Comparison of ENCODE assay signal across 26 cellular contexts in genomic region chr6:151306269-151306783, GRCh38.
DNase-seq lines count a peak whose midpoint lies in the region; ATAC-seq and TF ChIP-seq lines count a peak whose summit lies in the region.
"Had no signal": no experiment of that assay in that cellular context is flagged by ENCODE, and none has a peak within 500 bp of the region (broad histone marks: within the 10 kb centered on the region; RNA-seq: fewer than 3 reads in every experiment).

No MANE protein-coding gene starts in this region.

- H2AFZ ChIP-seq in GM23338: no peak overlapping the region
- H2AFZ ChIP-seq: PC-9 had no signal

- H3K27ac Mint-ChIP-seq in GM23338 (no peak overlapping the region), WTC11 (peak overlapping the region; percentile 30; the same call in 1 of the 2 replicates), nephron progenitor cell (peak overlapping the region; percentile 14)
- no peak overlapping the region for H3K27ac Mint-ChIP-seq in activated T-helper 17 cell treated with anti-CD3 and anti-CD28 coated beads, Interleukin-2, amount 50 U/mL, for 72 hours
- H3K27ac Mint-ChIP-seq: CD4-positive, alpha-beta T cell; HFFc6; T-cell had no signal

- H3K36me3 Mint-ChIP-seq in GM23338 (ENCODE audit: low read depth) (peaks cover 3% of the 10 kb centered on the region; the same call in 1 of the 3 replicates), WTC11 (no peaks in the 10 kb centered on the region), nephron progenitor cell (ENCODE audit: low read depth) (peaks cover 59% of the 10 kb centered on the region)
- no peaks in the 10 kb centered on the region for H3K36me3 Mint-ChIP-seq in activated T-helper 17 cell treated with anti-CD3 and anti-CD28 coated beads, Interleukin-2, amount 50 U/mL, for 72 hours (ENCODE audit: low read depth)
- H3K36me3 Mint-ChIP-seq: T-cell had no signal

- no peak overlapping the region for H3K4me2 ChIP-seq in GM23338
- H3K4me2 ChIP-seq: KMS-11, PC-9 had no signal

- H3K4me1 Mint-ChIP-seq in GM23338 (peaks cover 25% of the 10 kb centered on the region), WTC11 (peaks cover 25% of the 10 kb centered on the region), nephron progenitor cell (peaks cover 45% of the 10 kb centered on the region)
- no peaks in the 10 kb centered on the region for H3K4me1 Mint-ChIP-seq in activated T-helper 17 cell treated with anti-CD3 and anti-CD28 coated beads, Interleukin-2, amount 50 U/mL, for 72 hours
- H3K4me1 Mint-ChIP-seq: T-cell had no signal

- no peak overlapping the region for H3K27ac ChIP-seq in GM23338 (ENCODE audit: low read depth)
- H3K27ac ChIP-seq in uterus: no peak overlapping the region
- H3K27ac ChIP-seq: BLaER1 treated with 17β-estradiol and CSF1 and Interleukin-3, amounts not matched to agents 10 nM and 100 nM; KMS-11; PC-9; SJSA1 had no signal

- H3K36me3 ChIP-seq in GM23338 (ENCODE audit: insufficient read depth): no peaks in the 10 kb centered on the region
- no peaks in the 10 kb centered on the region for H3K36me3 ChIP-seq in uterus
- H3K36me3 ChIP-seq: SJSA1 had no signal

- peaks cover 5% of the 10 kb centered on the region for H4K20me1 ChIP-seq in GM23338 (replicated peaks; ENCODE audit: insufficient read depth)

- H3K4me3 ChIP-seq in GM23338 (no peak overlapping the region), uterus (no peak overlapping the region)
- H3K4me3 ChIP-seq: BLaER1 treated with 17β-estradiol and CSF1 and Interleukin-3, amounts not matched to agents 10 nM and 100 nM; GM12878; HAP-1; PC-9; SJSA1 had no signal

- POLR2A ChIA-PET in WTC11 (lab: Charles Lee): no interaction called here

- no peaks in the 10 kb centered on the region for H3K9me3 ChIP-seq in uterus
- H3K9me3 ChIP-seq: HAP-1, SJSA1 had no signal

- H3K27me3 Mint-ChIP-seq in GM23338 (ENCODE audit: insufficient read depth, low read depth, poor library complexity) (peaks cover 5% of the 10 kb centered on the region), WTC11 (ENCODE audit: low read depth) (no peaks in the 10 kb centered on the region), nephron progenitor cell (ENCODE audit: low read depth, poor library complexity) (peaks cover 4% of the 10 kb centered on the region)
- H3K27me3 Mint-ChIP-seq in activated T-helper 17 cell treated with anti-CD3 and anti-CD28 coated beads, Interleukin-2, amount 50 U/mL, for 72 hours: no peaks in the 10 kb centered on the region

- H3K9me2 ChIP-seq in GM23338 (ENCODE audit: insufficient read depth): no peaks in the 10 kb centered on the region

- CTCF ChIA-PET in WTC11 (lab: Charles Lee): interaction anchor here (0.6 to 1.9 kb wide), 2 partner anchors 18 to 31 kb away, joined by 3 to 8 read pairs; no protein-coding TSS in a partner anchor

- H3K27me3 ChIP-seq in GM23338 (ENCODE audit: insufficient read depth) (no peaks in the 10 kb centered on the region), uterus (no peaks in the 10 kb centered on the region)
- H3K27me3 ChIP-seq: BLaER1 treated with 17β-estradiol and CSF1 and Interleukin-3, amounts not matched to agents 10 nM and 100 nM; SJSA1 had no signal

- no peaks in the 10 kb centered on the region for H3F3A ChIP-seq in GM23338 (replicated peaks; ENCODE audit: low read depth)

- peak; percentile 35; the same call in 1 of the 3 replicates for ATAC-seq in GM23338
- ATAC-seq in WTC11: no peak
- ATAC-seq in activated T-helper 17 cell treated with anti-CD3 and anti-CD28 coated beads, Interleukin-2, amount 50 U/mL, for 72 hours (replicated peaks): no peak
- ATAC-seq: GM12878, T-cell had no signal

- H3K9me3 Mint-ChIP-seq in GM23338 (no peaks in the 10 kb centered on the region), WTC11 (no peaks in the 10 kb centered on the region), nephron progenitor cell (no peaks in the 10 kb centered on the region)
- no peaks in the 10 kb centered on the region for H3K9me3 Mint-ChIP-seq in activated T-helper 17 cell treated with anti-CD3 and anti-CD28 coated beads, Interleukin-2, amount 50 U/mL, for 72 hours
- H3K9me3 Mint-ChIP-seq: CD4-positive, alpha-beta T cell; HFFc6; T-cell had no signal

- intact Hi-C loops in uterus (cut with DNase I; ENCODE audit: low total_unique reads): no loop called here

- H3K4me3 Mint-ChIP-seq in GM23338 (no peak overlapping the region), WTC11 (no peak overlapping the region), nephron progenitor cell (no peak overlapping the region)
- H3K4me3 Mint-ChIP-seq in activated T-helper 17 cell treated with anti-CD3 and anti-CD28 coated beads, Interleukin-2, amount 50 U/mL, for 72 hours: no peak overlapping the region
- H3K4me3 Mint-ChIP-seq: CD4-positive, alpha-beta T cell; HFFc6; T-cell had no signal

- DNase-seq in NCI-H510A treated with DMSO at 0.1 percent for 48 hours (lab: John Stamatoyannopoulos, UW) (peak; percentile 37), NCI-H510A (lab: John Stamatoyannopoulos, UW) (no peak), GM23338 (ENCODE audit: low spot score) (no peak), WTC11 (ENCODE audit: low spot score) (no peak), nephron progenitor cell (no peak), uterus (no peak)
- DNase-seq: AML-193; CD4-positive, alpha-beta T cell; EL; GDM1; GOT3; HFFc6; MM.1S; NCI-H187 treated with DMSO at 0.1 percent for 48 hours; NCI-H2227 treated with DMSO at 0.1 percent for 48 hours; NCI-H524; NK-92 treated with Interleukin-12 subunit alpha and Interleukin-12 subunit beta, amount 100 ng/mL, for 24 hours; PC-9; Right ventricle myocardium superior; T-cell had no signal

- no peak for TF ChIP-seq CTCF in GM23338 (conservative IDR thresholded peaks at IDR 0.05; ENCODE audit: low read depth in 2 of 2)
- no peak for TF ChIP-seq CTCF in WTC11 (IDR thresholded peaks at IDR 0.05)
- TF ChIP-seq CTCF in nephron progenitor cell (IDR thresholded peaks at IDR 0.05): no peak
- TF ChIP-seq CTCF in uterus (IDR thresholded peaks at IDR 0.05): no peak

- H3K4me1 ChIP-seq in GM23338 (ENCODE audit: insufficient read depth) (no peaks in the 10 kb centered on the region), uterus (peaks cover 0 to under 1% of the 10 kb centered on the region in 2 donors)
- H3K4me1 ChIP-seq: HAP-1, SJSA1 had no signal

- TF ChIP-seq POLR2A in uterus (IDR thresholded peaks at IDR 0.05): no peak

- peaks cover 21% of the 10 kb centered on the region for H3K79me2 ChIP-seq in GM23338 (replicated peaks; ENCODE audit: insufficient read depth)

TF ChIP-seq in GM23338, 12 proteins besides CTCF, POLR2A, EP300 and RAD21 (continues in another document):
- TF ChIP-seq ZNF331 (CRISPR knock-in tag; IDR thresholded peaks at IDR 0.05; ENCODE audit: low read depth) (no peak), ZNF114 (CRISPR knock-in tag; IDR thresholded peaks at IDR 0.05) (no peak), EZH2 (IDR thresholded peaks at IDR 0.05; ENCODE audit: low read depth, unreplicated experiment) (no peak)
- TF ChIP-seq, protein P1, sequence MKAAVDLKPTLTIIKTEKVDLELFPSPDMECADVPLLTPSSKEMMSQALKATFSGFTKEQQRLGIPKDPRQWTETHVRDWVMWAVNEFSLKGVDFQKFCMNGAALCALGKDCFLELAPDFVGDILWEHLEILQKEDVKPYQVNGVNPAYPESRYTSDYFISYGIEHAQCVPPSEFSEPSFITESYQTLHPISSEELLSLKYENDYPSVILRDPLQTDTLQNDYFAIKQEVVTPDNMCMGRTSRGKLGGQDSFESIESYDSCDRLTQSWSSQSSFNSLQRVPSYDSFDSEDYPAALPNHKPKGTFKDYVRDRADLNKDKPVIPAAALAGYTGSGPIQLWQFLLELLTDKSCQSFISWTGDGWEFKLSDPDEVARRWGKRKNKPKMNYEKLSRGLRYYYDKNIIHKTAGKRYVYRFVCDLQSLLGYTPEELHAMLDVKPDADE (IDR thresholded peaks at IDR 0.05): no peak

TF ChIP-seq in WTC11, 78 proteins besides CTCF, POLR2A, EP300 and RAD21 (continues in another document):
- no peak for TF ChIP-seq SP1 (CRISPR knock-in tag; conservative IDR thresholded peaks at IDR 0.05)
- TF ChIP-seq, protein P2, sequence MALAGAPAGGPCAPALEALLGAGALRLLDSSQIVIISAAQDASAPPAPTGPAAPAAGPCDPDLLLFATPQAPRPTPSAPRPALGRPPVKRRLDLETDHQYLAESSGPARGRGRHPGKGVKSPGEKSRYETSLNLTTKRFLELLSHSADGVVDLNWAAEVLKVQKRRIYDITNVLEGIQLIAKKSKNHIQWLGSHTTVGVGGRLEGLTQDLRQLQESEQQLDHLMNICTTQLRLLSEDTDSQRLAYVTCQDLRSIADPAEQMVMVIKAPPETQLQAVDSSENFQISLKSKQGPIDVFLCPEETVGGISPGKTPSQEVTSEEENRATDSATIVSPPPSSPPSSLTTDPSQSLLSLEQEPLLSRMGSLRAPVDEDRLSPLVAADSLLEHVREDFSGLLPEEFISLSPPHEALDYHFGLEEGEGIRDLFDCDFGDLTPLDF (CRISPR knock-in tag; IDR thresholded peaks at IDR 0.05): no peak
- TF ChIP-seq ZNF121 (CRISPR knock-in tag; IDR thresholded peaks at IDR 0.05): no peak
- no peak for TF ChIP-seq JAZF1 (CRISPR knock-in tag; IDR thresholded peaks at IDR 0.05)
- no peak for TF ChIP-seq MLX (CRISPR knock-in tag; IDR thresholded peaks at IDR 0.05)

Comparison
In these comparisons a context has a peak if more than half of its experiments do, and no peak if none do; other contexts are left out.
1. H3K27ac Mint-ChIP-seq: peak in WTC11 (single experiment) and nephron progenitor cell (single experiment); none in GM23338 (single experiment) and activated T-helper 17 cell treated with anti-CD3 and anti-CD28 coated beads, Interleukin-2, amount 50 U/mL, for 72 hours (single experiment).